Comparison of ENCODE assay signal across 25 cellular contexts in the genomic region with DNA sequence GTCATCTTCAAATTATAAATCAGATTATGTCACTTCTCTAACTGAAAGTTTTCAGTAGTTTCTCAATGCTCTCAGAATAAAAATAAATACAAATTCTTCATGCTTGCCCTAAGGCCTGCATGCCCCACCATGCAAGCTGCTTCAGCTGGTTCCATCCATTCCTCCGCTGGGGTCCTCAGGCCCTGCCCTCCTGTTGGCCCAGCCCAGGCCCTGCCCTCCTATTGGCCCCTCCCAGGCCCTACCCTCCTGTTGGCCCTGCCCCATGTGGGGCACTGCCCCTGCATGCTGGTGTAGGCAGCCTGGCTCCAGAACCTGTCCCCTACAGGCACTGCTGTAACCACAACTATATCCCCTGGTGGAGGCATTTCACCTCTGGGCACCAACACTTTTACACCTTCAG.
A peak's percentile ranks its signal among the peaks of the same experiment; 100 is the strongest.
DNase-seq lines count a peak whose midpoint lies in the region; ATAC-seq, FAIRE-seq and TF ChIP-seq lines count a peak whose summit lies in the region.
"Had no signal": no experiment of that assay in that cellular context is flagged by ENCODE, and none has a peak within 500 bp of the region (broad histone marks: within the 10 kb centered on the region; RNA-seq: fewer than 3 reads in every experiment).

No MANE protein-coding gene starts in this region.

- H3K9ac ChIP-seq in BLaER1 (peak overlapping the region; percentile 49; the same call in 1 of the 2 replicates), kidney (ENCODE audit: low read length in 2 of 2) (no peak overlapping the region)
- peak overlapping the region in 4 of 11 experiments; percentile 50 to 66 (median 58); a peak in 3 of 22 replicates for H3K9ac ChIP-seq in BLaER1 treated with 17β-estradiol and CSF1 and Interleukin-3, amounts not matched to agents 10 nM and 100 nM

- no peak for ATAC-seq in body of pancreas
- ATAC-seq: GM12878 had no signal

- FAIRE-seq in kidney (lab: Jason Lieb, UNC): no peak
- FAIRE-seq: A204.1, GM12878, GM12892, GM19239 had no signal

- H3K4me1 ChIP-seq in BLaER1: peaks cover 52% of the 10 kb centered on the region
- H3K4me1 ChIP-seq in BLaER1 treated with 17β-estradiol and CSF1 and Interleukin-3, amounts not matched to agents 10 nM and 100 nM: peaks cover 4 to 57% (median 39%) of the 10 kb centered on the region in 10 experiments; a peak in 18 of 20 replicates
- no peaks in the 10 kb centered on the region for H3K4me1 ChIP-seq in kidney (ENCODE audit: control insufficient read depth in 1 of 2, insufficient read depth in 1 of 2, low read depth in 1 of 2, low read length in 2 of 2)
- H3K4me1 ChIP-seq in spleen: peaks cover 0 to 21% (median 5%) of the 10 kb centered on the region in 6 donors
- peaks cover 5% of the 10 kb centered on the region for H3K4me1 ChIP-seq in body of pancreas
- H3K4me1 ChIP-seq: BE2C had no signal

- TF ChIP-seq POLR2A in spleen (IDR thresholded peaks at IDR 0.05): no peak
- no peak for TF ChIP-seq POLR2A in body of pancreas (IDR thresholded peaks at IDR 0.05)

- H3K4me2 ChIP-seq in BLaER1: peak overlapping the region; percentile 64
- peak overlapping the region in 8 of 11 experiments; percentile 48 to 71 (median 66); a peak in 15 of 22 replicates for H3K4me2 ChIP-seq in BLaER1 treated with 17β-estradiol and CSF1 and Interleukin-3, amounts not matched to agents 10 nM and 100 nM

- WGBS in spleen, 5 donors: 81 to 100% (median 90%) methylated on average over 1 of the region's 1 CpG
- 87 to 100% methylated on average over 1 of the region's 1 CpG for WGBS in body of pancreas, 2 donors

- H4K20me1 ChIP-seq in BLaER1: no peaks in the 10 kb centered on the region
- H4K20me1 ChIP-seq in BLaER1 treated with 17β-estradiol and CSF1 and Interleukin-3, amounts not matched to agents 10 nM and 100 nM: no peaks in the 10 kb centered on the region

- TF ChIP-seq CTCF in kidney (IDR thresholded peaks at IDR 0.05; ENCODE audit: borderline replicate concordance, extremely low read depth, insufficient read depth) (no peak), spleen (IDR thresholded peaks at IDR 0.05 in 8 of 11, conservative IDR thresholded peaks at IDR 0.05 in 3 of 11) (no peak), body of pancreas (IDR thresholded peaks at IDR 0.05) (no peak)

- peak overlapping the region; percentile 56; the same call in 1 of the 2 replicates for H3K4me3 ChIP-seq in BLaER1
- H3K4me3 ChIP-seq in BLaER1 treated with 17β-estradiol and CSF1 and Interleukin-3, amounts not matched to agents 10 nM and 100 nM: peak overlapping the region in 1 of 10 experiments; percentile 52; a peak in 1 of 20 replicates
- no peak overlapping the region for H3K4me3 ChIP-seq in kidney (ENCODE audit: low read length in 2 of 2)
- no peak overlapping the region for H3K4me3 ChIP-seq in spleen
- H3K4me3 ChIP-seq in body of pancreas: no peak overlapping the region
- H3K4me3 ChIP-seq: GM12878 had no signal

- H3K27me3 ChIP-seq in BLaER1 (no peaks in the 10 kb centered on the region), spleen (replicated peaks in 1 of 7) (no peaks in the 10 kb centered on the region), body of pancreas (peaks cover 0 to 10% of the 10 kb centered on the region in 2 donors)
- no peaks in the 10 kb centered on the region for H3K27me3 ChIP-seq in BLaER1 treated with 17β-estradiol and CSF1 and Interleukin-3, amounts not matched to agents 10 nM and 100 nM
- H3K27me3 ChIP-seq: BE2C had no signal

- H3K27ac ChIP-seq in BLaER1: peak overlapping the region; percentile 81
- H3K27ac ChIP-seq in BLaER1 treated with 17β-estradiol and CSF1 and Interleukin-3, amounts not matched to agents 10 nM and 100 nM: peak overlapping the region in 7 of 11 experiments; percentile 51 to 75 (median 54); a peak in 13 of 22 replicates
- H3K27ac ChIP-seq in kidney (ENCODE audit: low read depth in 2 of 2, low read length in 2 of 2): no peak overlapping the region
- H3K27ac ChIP-seq in spleen: no peak overlapping the region
- no peak overlapping the region for H3K27ac ChIP-seq in body of pancreas

- H3K36me3 ChIP-seq in BLaER1 (no peaks in the 10 kb centered on the region; the same call in 1 of the 2 replicates), kidney (ENCODE audit: control insufficient read depth in 1 of 2, insufficient read depth in 2 of 2, low read length in 2 of 2) (no peaks in the 10 kb centered on the region), spleen (no peaks in the 10 kb centered on the region), body of pancreas (replicated peaks in 1 of 2; ENCODE audit: insufficient read depth in 1 of 2, low read depth in 2 of 2) (no peaks in the 10 kb centered on the region)
- H3K36me3 ChIP-seq in BLaER1 treated with 17β-estradiol and CSF1 and Interleukin-3, amounts not matched to agents 10 nM and 100 nM: no peaks in the 10 kb centered on the region
- H3K36me3 ChIP-seq: BE2C had no signal

- DNase-seq in kidney (peak; percentile 48), spleen (peak; percentile 64), body of pancreas (no peak), Kasumi-1 (lab: John Stamatoyannopoulos, UW) (no peak), globus pallidus (ENCODE audit: low spot score) (no peak)
- DNase-seq: 8988T; ACHN; BE2C; C1 segment of cervical spinal cord; CD4-positive, alpha-beta memory T cell; CD4-positive, CD25-positive, alpha-beta regulatory T cell; CD8-positive, alpha-beta memory T cell; COR-L47; DMS 273 treated with DMSO at 0.1 percent for 48 hours; DMS153; DMS53; DND-41; EL; GDM1 had no signal

- intact Hi-C loops in kidney (cut with DNase I) (no loop called here), spleen (cut with DNase I; ENCODE audit: low total_unique reads) (no loop called here), body of pancreas (cut with DNase I) (no loop called here)

- H3K9me3 ChIP-seq in BLaER1 (peaks cover 13% of the 10 kb centered on the region), kidney (ENCODE audit: control insufficient read depth in 1 of 2, low read length in 2 of 2) (peaks cover 2 to 8% of the 10 kb centered on the region in 2 donors), spleen (peaks cover 0 to 7% (median 5%) of the 10 kb centered on the region in 8 donors), body of pancreas (no peaks in the 10 kb centered on the region)
- H3K9me3 ChIP-seq in BLaER1 treated with 17β-estradiol and CSF1 and Interleukin-3, amounts not matched to agents 10 nM and 100 nM (replicated peaks in 1 of 11): peaks cover 6 to 19% (median 12%) of the 10 kb centered on the region in 11 experiments; a peak in 15 of 22 replicates
- H3K9me3 ChIP-seq: BE2C had no signal

Comparison
In these comparisons a context has a peak if more than half of its experiments do, and no peak if none do; other contexts are left out.
1. H3K27ac ChIP-seq: peak in BLaER1 (single experiment) and BLaER1 treated with 17β-estradiol and CSF1 and Interleukin-3, amounts not matched to agents 10 nM and 100 nM (7 of 11); none in kidney (0 of 2), spleen (0 of 8) and body of pancreas (0 of 4).
2. DNase-seq: peak in kidney (single experiment) and spleen (single experiment); none in body of pancreas (0 of 4), Kasumi-1 (0 of 2) and globus pallidus (single experiment).